Comparison of ENCODE assay signal across 25 cellular contexts in the genomic region with DNA sequence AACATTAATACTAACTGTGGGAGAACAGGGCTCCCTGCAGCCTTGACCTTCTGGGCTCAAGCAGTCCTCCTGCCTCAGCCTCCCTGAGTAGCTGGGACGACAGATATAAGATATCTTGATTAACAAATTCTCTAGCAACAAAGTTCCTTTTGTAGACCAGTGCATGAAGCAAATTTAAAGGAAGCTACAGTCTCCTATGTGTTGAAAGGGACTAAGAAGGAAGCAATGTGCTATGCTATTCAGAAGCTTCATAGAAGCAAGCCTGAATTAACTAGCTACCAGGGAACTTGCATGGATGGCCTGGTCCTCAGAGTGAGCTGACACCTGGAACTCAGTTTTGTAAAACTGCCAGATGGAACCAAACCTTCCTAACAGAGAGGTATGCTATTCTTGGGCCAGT. TPM values are rescaled to one million over a fixed set of nuclear protein-coding genes. Genes with fewer than 3 reads are reported as not detected.
DNase-seq lines count a peak whose midpoint lies in the region; ATAC-seq lines count a peak whose summit lies in the region.
"Had no signal": no experiment of that assay in that cellular context is flagged by ENCODE, and none has a peak within 500 bp of the region (broad histone marks: within the 10 kb centered on the region; RNA-seq: fewer than 3 reads in every experiment).

No MANE protein-coding gene starts in this region.

- H3K27me3 Mint-ChIP-seq in dendritic cell treated with granulocyte-macrophage colony-stimulating factor and Interleukin-4, amounts not matched to agents 40 ng/mL and 50 ng/mL, for 4 days: no peaks in the 10 kb centered on the region

- ATAC-seq in activated naive CD4-positive, alpha-beta T cell treated with anti-CD3 and anti-CD28 coated beads, Interleukin-2, amount 50 U/mL, for 72 hours: no peak
- ATAC-seq: HCT116 had no signal

- H3K4me3 ChIP-seq in thymus (ENCODE audit: low read length): no peak overlapping the region
- H3K4me3 ChIP-seq: PC-9, SK-N-MC had no signal

- peak overlapping the region; percentile 45 for H3K27ac Mint-ChIP-seq in dendritic cell treated with granulocyte-macrophage colony-stimulating factor and Interleukin-4, amounts not matched to agents 40 ng/mL and 50 ng/mL, for 4 days
- no peak overlapping the region for H3K27ac Mint-ChIP-seq in activated naive CD4-positive, alpha-beta T cell treated with anti-CD3 and anti-CD28 coated beads, Interleukin-2, amount 50 U/mL, for 72 hours
- H3K27ac Mint-ChIP-seq: CD4-positive, CD25-positive, alpha-beta regulatory T cell had no signal

- peaks cover 22% of the 10 kb centered on the region for H3K9me3 Mint-ChIP-seq in dendritic cell treated with granulocyte-macrophage colony-stimulating factor and Interleukin-4, amounts not matched to agents 40 ng/mL and 50 ng/mL, for 4 days
- peaks cover 5 to 14% of the 10 kb centered on the region in 2 donors for H3K9me3 Mint-ChIP-seq in activated naive CD4-positive, alpha-beta T cell treated with anti-CD3 and anti-CD28 coated beads, Interleukin-2, amount 50 U/mL, for 72 hours

- intact Hi-C loops in dendritic cell treated with granulocyte-macrophage colony-stimulating factor and Interleukin-4, amounts not matched to agents 40 ng/mL and 50 ng/mL, for 4 days (cut with micrococcal nuclease): no loop called here

- no peaks in the 10 kb centered on the region for H3K27me3 ChIP-seq in thymus (ENCODE audit: control insufficient read depth, insufficient read depth)

- H3K36me3 ChIP-seq in thymus (ENCODE audit: control insufficient read depth, insufficient read depth): no peaks in the 10 kb centered on the region

- peaks cover 28% of the 10 kb centered on the region for H3K36me3 Mint-ChIP-seq in dendritic cell treated with granulocyte-macrophage colony-stimulating factor and Interleukin-4, amounts not matched to agents 40 ng/mL and 50 ng/mL, for 4 days (ENCODE audit: low read depth)
- H3K36me3 Mint-ChIP-seq in activated naive CD4-positive, alpha-beta T cell treated with anti-CD3 and anti-CD28 coated beads, Interleukin-2, amount 50 U/mL, for 72 hours: peaks cover 5 to 26% of the 10 kb centered on the region in 2 donors

- peak overlapping the region; percentile 40 for H3K27ac ChIP-seq in thymus (ENCODE audit: low read depth)
- H3K27ac ChIP-seq: 22Rv1, KMS-11, PC-9, SK-N-MC had no signal

- no peaks in the 10 kb centered on the region for H3K4me1 ChIP-seq in thymus (ENCODE audit: control insufficient read depth, insufficient read depth, low read length)

- peak; percentile 38 for DNase-seq in NOMO-1 treated with DMSO at 0.1 percent for 48 hours (lab: John Stamatoyannopoulos, UW; ENCODE audit: unreplicated experiment)
- DNase-seq in NOMO-1 treated with dmso at 0.1 percent for 144 hours (lab: John Stamatoyannopoulos, UW; ENCODE audit: unreplicated experiment): no peak
- peak; percentile 19 for DNase-seq in MV-4-11 (lab: John Stamatoyannopoulos, UW)
- DNase-seq in inferior parietal cortex (ENCODE audit: extremely low spot score): no peak
- no peak for DNase-seq in activated naive CD4-positive, alpha-beta T cell treated with anti-CD3 and anti-CD28 coated beads, Interleukin-2, amount 50 U/mL, for 72 hours (ENCODE audit: low spot score in 2 of 2)
- no peak for DNase-seq in Kasumi-1 (lab: John Stamatoyannopoulos, UW)
- DNase-seq: ACHN; CD4-positive, CD25-positive, alpha-beta regulatory T cell; DMS79; IMR-90; NCI-H1105 treated with DMSO at 0.1 percent for 48 hours; NCI-H2081; NCI-H2171; NCI-H345; NCI-H524 treated with DMSO at 0.1 percent for 48 hours; NCI-H82; PC-9; RPMI8226; SHP77 treated with DMSO at 0.1 percent for 48 hours had no signal

- peaks cover 26% of the 10 kb centered on the region for H3K4me1 Mint-ChIP-seq in dendritic cell treated with granulocyte-macrophage colony-stimulating factor and Interleukin-4, amounts not matched to agents 40 ng/mL and 50 ng/mL, for 4 days (ENCODE audit: low read depth)

- WGBS in thymus: 96% methylated on average over 1 of the region's 1 CpG

- H3K4me3 Mint-ChIP-seq in dendritic cell treated with granulocyte-macrophage colony-stimulating factor and Interleukin-4, amounts not matched to agents 40 ng/mL and 50 ng/mL, for 4 days: no peak overlapping the region
- H3K4me3 Mint-ChIP-seq: CD4-positive, CD25-positive, alpha-beta regulatory T cell had no signal

- H3K9me3 ChIP-seq in thymus (ENCODE audit: control insufficient read depth): no peaks in the 10 kb centered on the region

RNA-seq across cellular contexts. Expression of a gene that starts 33.2 kb away (rescaled TPM):
- polyA plus RNA-seq in thymus: 4.4 TPM
- total RNA-seq in activated naive CD4-positive, alpha-beta T cell treated with anti-CD3 and anti-CD28 coated beads, Interleukin-2, amount 50 U/mL, for 72 hours: 1 to 10 TPM; 7.7 to 9.0 TPM

Comparison
In these comparisons a context has a peak if more than half of its experiments do, and no peak if none do; other contexts are left out.
1. DNase-seq: peak in NOMO-1 treated with DMSO at 0.1 percent for 48 hours (single experiment) and MV-4-11 (single experiment); none in NOMO-1 treated with dmso at 0.1 percent for 144 hours (single experiment), inferior parietal cortex (single experiment), activated naive CD4-positive, alpha-beta T cell treated with anti-CD3 and anti-CD28 coated beads, Interleukin-2, amount 50 U/mL, for 72 hours (0 of 2) and Kasumi-1 (0 of 2).